8 cellular contexts compared by ENCODE assay signal in the genomic region with DNA sequence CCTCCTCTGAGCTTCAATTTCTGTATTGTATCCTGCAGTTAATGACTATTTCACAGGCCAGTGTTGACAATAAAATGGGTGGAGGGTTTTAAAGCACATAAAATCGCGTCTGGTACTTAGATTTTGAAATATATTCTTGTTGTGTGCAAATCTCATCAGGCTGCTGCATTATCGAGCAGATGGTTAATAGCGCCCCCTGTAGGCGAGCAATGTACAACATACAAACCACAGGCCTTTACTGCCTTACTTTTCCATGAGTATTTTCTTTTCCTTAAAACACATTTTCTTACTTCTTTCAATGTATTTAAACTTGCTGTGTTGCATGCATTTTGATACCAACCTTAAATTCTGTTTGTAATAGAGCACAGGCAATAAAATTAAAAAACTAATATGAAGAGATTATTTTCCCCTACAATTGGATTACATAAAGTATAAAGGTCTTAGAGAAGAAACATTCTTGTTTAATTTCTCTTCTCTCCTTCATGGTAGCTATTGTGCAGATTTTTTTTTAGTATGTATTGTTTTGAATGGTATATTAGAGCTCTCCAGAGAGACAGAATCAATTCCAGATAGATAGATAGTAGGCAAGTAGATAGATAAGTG.
A peak's percentile ranks its signal among the peaks of the same experiment; 100 is the strongest.
DNase-seq lines count a peak whose midpoint lies in the region; ATAC-seq, FAIRE-seq and TF ChIP-seq lines count a peak whose summit lies in the region.

No MANE protein-coding gene starts in this region.

- H3K36me3 ChIP-seq in adrenal gland (replicated peaks in 1 of 2) (no peaks in the 10 kb centered on the region), kidney (ENCODE audit: control insufficient read depth in 1 of 2, insufficient read depth in 2 of 2, low read length in 2 of 2) (no peaks in the 10 kb centered on the region)

- no peak overlapping the region for H3K27ac Mint-ChIP-seq in activated T-helper 2 cell treated with anti-CD3 and anti-CD28 coated beads, Interferon-gamma antibody, Interleukin-2, Interleukin-4, amounts not matched to agents 10 μg/mL and 5 μg/mL and 100 μg/mL, durations not matched to agents 14 hours and 24 hours and 36 hours

- no peaks in the 10 kb centered on the region for H3K27me3 Mint-ChIP-seq in activated T-helper 2 cell treated with anti-CD3 and anti-CD28 coated beads, Interferon-gamma antibody, Interleukin-2, Interleukin-4, amounts not matched to agents 10 μg/mL and 5 μg/mL and 100 μg/mL, durations not matched to agents 14 hours and 24 hours and 36 hours (ENCODE audit: low read depth)

- H3K4me3 ChIP-seq in adrenal gland (no peak overlapping the region), kidney (ENCODE audit: low read length in 2 of 2) (no peak overlapping the region)

- TF ChIP-seq POLR2A in adrenal gland (IDR thresholded peaks at IDR 0.05): no peak

- TF ChIP-seq CTCF in adrenal gland (IDR thresholded peaks at IDR 0.05): peak; percentile 20 to 59 (median 36)
- TF ChIP-seq CTCF in kidney (IDR thresholded peaks at IDR 0.05; ENCODE audit: borderline replicate concordance, extremely low read depth, insufficient read depth): peak; percentile 41

- 4 to 11% (median 5%) methylated on average over 5 of the region's 5 CpGs for WGBS in adrenal gland, 4 donors

- H3K4me3 Mint-ChIP-seq in activated T-helper 2 cell treated with anti-CD3 and anti-CD28 coated beads, Interferon-gamma antibody, Interleukin-2, Interleukin-4, amounts not matched to agents 10 μg/mL and 5 μg/mL and 100 μg/mL, durations not matched to agents 14 hours and 24 hours and 36 hours (ENCODE audit: low read depth): no peak overlapping the region

- no peaks in the 10 kb centered on the region for H3K4me1 Mint-ChIP-seq in activated T-helper 2 cell treated with anti-CD3 and anti-CD28 coated beads, Interferon-gamma antibody, Interleukin-2, Interleukin-4, amounts not matched to agents 10 μg/mL and 5 μg/mL and 100 μg/mL, durations not matched to agents 14 hours and 24 hours and 36 hours (ENCODE audit: low read depth)

- H3K27ac ChIP-seq in adrenal gland (no peak overlapping the region), kidney (ENCODE audit: low read depth in 2 of 2, low read length in 2 of 2) (no peak overlapping the region)

- H3K36me3 Mint-ChIP-seq in activated T-helper 2 cell treated with anti-CD3 and anti-CD28 coated beads, Interferon-gamma antibody, Interleukin-2, Interleukin-4, amounts not matched to agents 10 μg/mL and 5 μg/mL and 100 μg/mL, durations not matched to agents 14 hours and 24 hours and 36 hours (ENCODE audit: low read depth): no peaks in the 10 kb centered on the region

- no peak overlapping the region for H3K9ac ChIP-seq in kidney (ENCODE audit: low read length in 2 of 2)

- no peaks in the 10 kb centered on the region for H3K9me3 Mint-ChIP-seq in activated T-helper 2 cell treated with anti-CD3 and anti-CD28 coated beads, Interferon-gamma antibody, Interleukin-2, Interleukin-4, amounts not matched to agents 10 μg/mL and 5 μg/mL and 100 μg/mL, durations not matched to agents 14 hours and 24 hours and 36 hours

- no peaks in the 10 kb centered on the region for H3K27me3 ChIP-seq in adrenal gland

- DNase-seq in NCI-H1092 treated with DMSO at 0.1 percent for 48 hours (lab: John Stamatoyannopoulos, UW) (peak; percentile 53), NCI-H1092 (lab: John Stamatoyannopoulos, UW) (no peak), NCI-H146 treated with DMSO at 0.1 percent for 48 hours (lab: John Stamatoyannopoulos, UW; ENCODE audit: unreplicated experiment) (peak; percentile 37), adrenal gland (peak; percentile 15 to 73 (median 28)), kidney (no peak)
- no peak for DNase-seq in activated T-helper 2 cell treated with anti-CD3 and anti-CD28 coated beads, Interferon-gamma antibody, Interleukin-2, Interleukin-4, amounts not matched to agents 10 μg/mL and 5 μg/mL and 100 μg/mL, durations not matched to agents 14 hours and 24 hours and 36 hours (ENCODE audit: low spot score)

- no peak for FAIRE-seq in kidney (lab: Jason Lieb, UNC)

- H3K4me1 ChIP-seq in adrenal gland (replicated peaks in 1 of 2) (no peaks in the 10 kb centered on the region), kidney (ENCODE audit: control insufficient read depth in 1 of 2, insufficient read depth in 1 of 2, low read depth in 1 of 2, low read length in 2 of 2) (no peaks in the 10 kb centered on the region)

- ATAC-seq in GM21723 (IDR thresholded peaks at IDR 0.05; ENCODE audit: unreplicated experiment) (peak; percentile 83), HG02840 (IDR thresholded peaks at IDR 0.05; ENCODE audit: low FRiP score, unreplicated experiment) (no peak)

- no peaks in the 10 kb centered on the region for H3K9me3 ChIP-seq in adrenal gland (replicated peaks in 1 of 3)
- H3K9me3 ChIP-seq in kidney (ENCODE audit: control insufficient read depth in 1 of 2, low read length in 2 of 2): no peaks in the 10 kb centered on the region

- intact Hi-C loops in adrenal gland (cut with DNase I) (no loop called here), kidney (cut with DNase I) (no loop called here)
- intact Hi-C loops in activated T-helper 2 cell treated with anti-CD3 and anti-CD28 coated beads, Interferon-gamma antibody, Interleukin-2, Interleukin-4, amounts not matched to agents 10 μg/mL and 5 μg/mL and 100 μg/mL, durations not matched to agents 14 hours and 24 hours and 36 hours (cut with micrococcal nuclease): no loop called here

Comparison
In these comparisons a context has a peak if more than half of its experiments do, and no peak if none do; other contexts are left out.
1. DNase-seq: peak in NCI-H1092 treated with DMSO at 0.1 percent for 48 hours (single experiment), NCI-H146 treated with DMSO at 0.1 percent for 48 hours (single experiment) and adrenal gland (7 of 7); none in NCI-H1092 (single experiment), kidney (single experiment) and activated T-helper 2 cell treated with anti-CD3 and anti-CD28 coated beads, Interferon-gamma antibody, Interleukin-2, Interleukin-4, amounts not matched to agents 10 μg/mL and 5 μg/mL and 100 μg/mL, durations not matched to agents 14 hours and 24 hours and 36 hours (single experiment).